ENCODE assay signal across 13 cellular contexts in the genomic region with DNA sequence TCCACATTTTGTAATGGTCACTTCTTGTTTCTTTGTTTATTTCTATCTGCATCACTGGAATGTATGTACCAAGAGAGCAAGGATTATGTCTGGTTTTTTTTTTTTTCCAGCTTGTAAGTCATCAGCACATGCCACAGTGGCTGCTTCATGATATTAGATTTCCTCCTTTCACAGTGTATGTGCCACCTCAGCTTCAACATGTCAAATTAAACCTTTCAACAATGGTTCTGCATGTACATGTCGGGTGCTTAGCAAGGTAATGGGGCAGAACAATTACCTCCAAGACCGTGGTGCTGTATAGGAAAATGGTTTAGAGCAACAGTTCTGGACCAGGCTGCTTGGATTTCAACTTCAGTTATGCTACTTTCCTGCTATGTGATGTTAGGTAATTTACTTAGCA.
"Had no signal": no experiment of that assay in that cellular context is flagged by ENCODE, and none has a peak within 500 bp of the region (broad histone marks: within the 10 kb centered on the region; RNA-seq: fewer than 3 reads in every experiment).

No MANE protein-coding gene starts in this region.

- H3K36me3 ChIP-seq: adrenal gland, upper lobe of right lung had no signal

- H3K4me1 ChIP-seq: upper lobe of right lung had no signal

- DNase-seq: activated CD4-positive, alpha-beta T cell treated with anti-CD3 and anti-CD28 coated beads, Interleukin-2, amount 50 U/mL, for 1 hour; activated CD4-positive, CD25-positive, alpha-beta regulatory T cell; activated naive CD4-positive, alpha-beta T cell treated with anti-CD3 and anti-CD28 coated beads, Interleukin-2, amount 10 ng/mL, durations not matched to agents 7 days and 5 days; activated T-cell treated with anti-CD3 and anti-CD28 coated beads for 4 hours; adrenal gland; caudate nucleus; effector memory CD4-positive, alpha-beta T cell; nephron progenitor cell; stimulated activated CD4-positive, alpha-beta T cell treated with anti-CD3 and anti-CD28 coated beads, Interleukin-4, amount 100 ng/mL, for 1 hour; stimulated activated CD8-positive, alpha-beta memory T cell treated with anti-CD3 and anti-CD28 coated beads, Interleukin-4, amount 100 ng/mL, for 48 hours; stimulated activated naive CD8-positive, alpha-beta T cell treated with anti-CD3 and anti-CD28 coated beads, Interleukin-15, Interleukin-2, amounts not matched to agents 100 U/mL and 50 U/mL, for 24 hours; upper lobe of right lung had no signal

- H3K27ac ChIP-seq: adrenal gland, upper lobe of right lung had no signal

- H3K4me3 ChIP-seq: adrenal gland, upper lobe of right lung had no signal

- H3K9me3 ChIP-seq: adrenal gland, upper lobe of right lung had no signal

- ATAC-seq: activated T-helper 17 cell treated with anti-CD3 and anti-CD28 coated beads, Interleukin-2, amount 50 U/mL, for 72 hours; stimulated activated naive CD8-positive, alpha-beta T cell treated with anti-CD3 and anti-CD28 coated beads, Interleukin-15, Interleukin-2, amounts not matched to agents 100 U/mL and 50 U/mL, for 24 hours; upper lobe of right lung had no signal
